17 cellular contexts compared by ENCODE assay signal in the genomic region with DNA sequence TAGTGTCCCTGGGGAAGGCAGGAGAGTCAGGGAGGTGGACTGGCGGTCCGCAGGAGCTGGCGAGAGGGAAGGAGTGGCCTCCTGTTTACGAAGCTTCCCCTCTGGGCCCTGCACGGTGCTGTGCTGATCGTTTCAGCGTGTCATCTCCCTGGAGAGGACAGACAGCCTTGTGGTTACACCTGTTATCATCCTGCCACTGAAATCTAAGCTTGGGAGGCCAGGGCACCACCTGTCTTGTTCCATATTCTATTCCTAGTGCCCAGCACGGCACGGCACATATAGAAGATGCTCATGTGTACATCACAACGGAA. TPM values are rescaled to one million over a fixed set of nuclear protein-coding genes. Genes with fewer than 3 reads are reported as not detected.
"Had no signal": no experiment of that assay in that cellular context is flagged by ENCODE, and none has a peak within 500 bp of the region (broad histone marks: within the 10 kb centered on the region; RNA-seq: fewer than 3 reads in every experiment).

No MANE protein-coding gene starts in this region.

- FAIRE-seq: islet of Langerhans had no signal

- H3K4me3 Mint-ChIP-seq: activated CD8-positive, alpha-beta T cell treated with anti-CD3 and anti-CD28 coated beads for 36 hours; activated T-cell treated with anti-CD3 and anti-CD28 coated beads, Interleukin-2, amount 50 U/mL, for 72 hours; T-helper 1 cell treated with Interleukin-12 subunit alpha and Interleukin-12 subunit beta and Interleukin-4 antibody, amounts not matched to agents 30 μg/mL and 1 μg/mL, for 36 hours had no signal

- DNase-seq: activated CD4-positive, alpha-beta T cell treated with anti-CD3 and anti-CD28 coated beads for 4 hours; activated CD8-positive, alpha-beta T cell treated with anti-CD3 and anti-CD28 coated beads for 36 hours; activated gamma-delta T cell; activated T-cell treated with anti-CD3 and anti-CD28 coated beads, Interleukin-2, amount 50 U/mL, for 72 hours; erythroblast; left colon; lower lobe of right lung; midbrain; stimulated activated CD4-positive, alpha-beta T cell treated with anti-CD3 and anti-CD28 coated beads, Interleukin-2, amount 100 ng/mL, for 48 hours; stimulated activated naive CD4-positive, alpha-beta T cell treated with Interleukin-2 at 50 U/mL for 16 hours; transverse colon had no signal

- H3K9me3 ChIP-seq: gastroesophageal sphincter, lower lobe of right lung, ovary, transverse colon had no signal

- H3K27me3 ChIP-seq: cardiac muscle cell, gastroesophageal sphincter, ovary, transverse colon had no signal

- H3K4me3 ChIP-seq: cardiac muscle cell, gastroesophageal sphincter, lower lobe of right lung, ovary, transverse colon had no signal

- H3K27me3 Mint-ChIP-seq: activated CD8-positive, alpha-beta T cell treated with anti-CD3 and anti-CD28 coated beads for 36 hours had no signal

- ATAC-seq: activated CD8-positive, alpha-beta T cell treated with anti-CD3 and anti-CD28 coated beads for 36 hours; activated naive CD4-positive, alpha-beta T cell treated with anti-CD3 and anti-CD28 coated beads, Interleukin-2, amount 50 U/mL, for 72 hours; activated T-cell treated with anti-CD3 and anti-CD28 coated beads, Interleukin-2, amount 50 U/mL, for 72 hours; gastroesophageal sphincter; left colon; lower lobe of right lung had no signal

- H3K27ac ChIP-seq: cardiac muscle cell, gastroesophageal sphincter, lower lobe of right lung, transverse colon had no signal

- H3K9me3 Mint-ChIP-seq: activated CD8-positive, alpha-beta T cell treated with anti-CD3 and anti-CD28 coated beads for 36 hours; activated naive CD4-positive, alpha-beta T cell treated with anti-CD3 and anti-CD28 coated beads, Interleukin-2, amount 50 U/mL, for 72 hours; activated T-cell treated with anti-CD3 and anti-CD28 coated beads, Interleukin-2, amount 50 U/mL, for 72 hours; T-helper 1 cell treated with Interleukin-12 subunit alpha and Interleukin-12 subunit beta and Interleukin-4 antibody, amounts not matched to agents 30 μg/mL and 1 μg/mL, for 36 hours had no signal

- H3K27ac Mint-ChIP-seq: activated CD8-positive, alpha-beta T cell treated with anti-CD3 and anti-CD28 coated beads for 36 hours; activated naive CD4-positive, alpha-beta T cell treated with anti-CD3 and anti-CD28 coated beads, Interleukin-2, amount 50 U/mL, for 72 hours; activated T-cell treated with anti-CD3 and anti-CD28 coated beads, Interleukin-2, amount 50 U/mL, for 72 hours; T-helper 1 cell treated with Interleukin-12 subunit alpha and Interleukin-12 subunit beta and Interleukin-4 antibody, amounts not matched to agents 30 μg/mL and 1 μg/mL, for 36 hours had no signal

- H3K36me3 ChIP-seq: cardiac muscle cell, ovary had no signal

RNA-seq across cellular contexts. Expression of gene SERPINF2, which starts 9.7 kb away (rescaled TPM):
- polyA plus RNA-seq: cardiac muscle cell had no signal
